ENCODE assay signal across 10 cellular contexts in the genomic region with DNA sequence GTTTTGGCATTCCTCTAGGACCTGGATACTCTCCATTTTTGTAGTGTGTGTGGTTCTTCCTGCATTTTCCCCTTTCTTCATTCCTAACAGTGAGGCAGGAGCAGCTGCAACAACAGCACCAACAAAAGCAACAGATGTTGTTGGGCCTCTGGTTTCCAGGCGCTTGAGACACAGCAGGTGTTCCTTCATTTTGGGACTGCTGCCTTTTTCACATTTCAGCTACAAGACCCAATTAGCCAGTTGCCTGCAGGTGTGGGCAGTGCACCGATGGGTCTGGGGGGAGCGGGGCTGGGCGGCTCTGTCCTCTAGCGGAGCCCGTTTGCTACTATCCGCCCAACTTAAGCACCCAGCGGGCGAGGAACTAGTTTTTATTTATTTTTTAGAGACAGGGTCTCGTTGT. TPM values are rescaled to one million over a fixed set of nuclear protein-coding genes. Genes with fewer than 3 reads are reported as not detected.
A peak's percentile ranks its signal among the peaks of the same experiment; 100 is the strongest.
DNase-seq lines count a peak whose midpoint lies in the region; ATAC-seq, FAIRE-seq and TF ChIP-seq lines count a peak whose summit lies in the region.
"Had no signal": no experiment of that assay in that cellular context is flagged by ENCODE, and none has a peak within 500 bp of the region (broad histone marks: within the 10 kb centered on the region; RNA-seq: fewer than 3 reads in every experiment).

No MANE protein-coding gene starts in this region.

- H3K9me3 ChIP-seq in HUES6 (ENCODE audit: control insufficient read depth, insufficient read depth, low read depth, low read length) (0 out of 2 replicates have a peak, but pooled peaks cover 6% of the 10 kb centered on the region), SU-DHL-6 (ENCODE audit: insufficient read depth, low read length) (no peaks in the 10 kb centered on the region)

- peaks cover 15% of the 10 kb centered on the region for H3K4me1 ChIP-seq in HUES6 (ENCODE audit: control insufficient read depth, insufficient read depth, low read length)

- H3K9ac ChIP-seq in HUES6 (ENCODE audit: low read length) (no peak overlapping the region), SU-DHL-6 (ENCODE audit: low read length) (peak overlapping the region; percentile 32)

- peaks cover 92% of the 10 kb centered on the region for H3F3A ChIP-seq in SU-DHL-6 (ENCODE audit: insufficient read depth)

- TF ChIP-seq POLR2A in GM12892 (IDR thresholded peaks at IDR 0.05; ENCODE audit: low read depth, low read length), result no peak

- no peak overlapping the region for H3K4me3 ChIP-seq in HUES6 (ENCODE audit: low read depth, low read length)
- H3K4me3 ChIP-seq in SU-DHL-6 (ENCODE audit: insufficient read depth, low read length, poor library complexity, severe bottlenecking), result no peak overlapping the region

- no peaks in the 10 kb centered on the region for H3K36me3 ChIP-seq in HUES6 (ENCODE audit: control insufficient read depth, insufficient read depth, low read length)
- peaks cover 25% of the 10 kb centered on the region; the same call in 1 of the 2 replicates for H3K36me3 ChIP-seq in SU-DHL-6 (ENCODE audit: low read length)

- no peak for FAIRE-seq in GM12892 (lab: Jason Lieb, UNC)
- FAIRE-seq: frontal cortex, TTC549 had no signal

- peak; percentile 32 for DNase-seq in left kidney (ENCODE audit: low read depth, low spot score)
- DNase-seq in SKM-1 treated with dmso at 0.1 percent for 144 hours (lab: John Stamatoyannopoulos, UW; ENCODE audit: unreplicated experiment), result no peak
- DNase-seq in H4 (ENCODE audit: low spot score), result no peak
- no peak for DNase-seq in GM12892 (ENCODE audit: insufficient read length)

- peaks cover 100% of the 10 kb centered on the region for H3K79me2 ChIP-seq in SU-DHL-6 (ENCODE audit: insufficient read depth, low read length)

- no peaks in the 10 kb centered on the region for H3K27me3 ChIP-seq in HUES6 (ENCODE audit: control insufficient read depth, insufficient read depth, low read length)
- no peaks in the 10 kb centered on the region for H3K27me3 ChIP-seq in SU-DHL-6 (ENCODE audit: low read length)

- H3K9me2 ChIP-seq in SU-DHL-6 (replicated peaks; ENCODE audit: insufficient read depth, low read length), result no peaks in the 10 kb centered on the region

- no peak for ATAC-seq in HG03439 (IDR thresholded peaks at IDR 0.05; ENCODE audit: unreplicated experiment)

- TF ChIP-seq CTCF in 22Rv1 (IDR thresholded peaks at IDR 0.05) (no peak), SU-DHL-6 (IDR thresholded peaks at IDR 0.05; ENCODE audit: insufficient read depth, low read length, poor library complexity, severe bottlenecking) (no peak)

- H3K27ac ChIP-seq in 22Rv1 (peak overlapping the region; percentile 75), HUES6 (ENCODE audit: low read depth, low read length) (peak overlapping the region; percentile 32; the same call in 1 of the 2 replicates), SU-DHL-6 (ENCODE audit: low read depth, low read length) (peak overlapping the region; percentile 98)

- no peak overlapping the region for H2AFZ ChIP-seq in SU-DHL-6 (ENCODE audit: low read depth, low read length, severe bottlenecking)

- H4K20me1 ChIP-seq in SU-DHL-6 (ENCODE audit: low read depth, low read length), result no peaks in the 10 kb centered on the region; the same call in 1 of the 2 replicates

- peak overlapping the region; percentile 99 for H3K4me2 ChIP-seq in SU-DHL-6 (ENCODE audit: low read depth, low read length, poor library complexity, severe bottlenecking)

RNA-seq across cellular contexts. Expression of gene ELF1, which starts 26.0 kb away (rescaled TPM):
- 17.3 and 18.1 TPM in 2 replicates for total RNA-seq in H4 (2014; rRNA removed; shearing (Covaris generic))
- 57.3 TPM for polyA plus RNA-seq in GM12892 (2012; ENCODE audit: missing spikeins)

Comparison
In these comparisons a context has a peak if more than half of its experiments do, and no peak if none do; other contexts are left out.
1. H3K27ac ChIP-seq: peak in every context shown above with its lines; median percentile 98 in SU-DHL-6; 75 in 22Rv1; 32 in HUES6.